In genomic region chr6:37690964-37691735, GRCh38 we compare ENCODE assay signal across 15 cellular contexts. TPM values are rescaled to one million over a fixed set of nuclear protein-coding genes. Genes with fewer than 3 reads are reported as not detected.
DNase-seq lines count a peak whose midpoint lies in the region; ATAC-seq and TF ChIP-seq lines count a peak whose summit lies in the region.
"Had no signal": no experiment of that assay in that cellular context is flagged by ENCODE, and none has a peak within 500 bp of the region (broad histone marks: within the 10 kb centered on the region; RNA-seq: fewer than 3 reads in every experiment).

No MANE protein-coding gene starts in this region.

- ATAC-seq in natural killer cell treated with Interleukin-12 subunit alpha and Interleukin-12 subunit beta and Interleukin-15 and Interleukin-18, amount 100 ng/mL, for 72 hours = no peak
- ATAC-seq in natural killer cell = no peak
- ATAC-seq in omental fat pad (ENCODE audit: low FRiP score) = no peak

- H3K9me3 Mint-ChIP-seq in natural killer cell treated with Interleukin-12 subunit alpha and Interleukin-12 subunit beta and Interleukin-15 and Interleukin-18, amount 100 ng/mL, for 72 hours = no peaks in the 10 kb centered on the region
- no peaks in the 10 kb centered on the region for H3K9me3 Mint-ChIP-seq in natural killer cell
- no peaks in the 10 kb centered on the region for H3K9me3 Mint-ChIP-seq in osteocyte (ENCODE audit: unreplicated experiment)
- H3K9me3 Mint-ChIP-seq: CD8-positive, alpha-beta memory T cell; T-helper 1 cell treated with Interleukin-12 subunit alpha and Interleukin-12 subunit beta and Interleukin-4 antibody, amounts not matched to agents 30 μg/mL and 1 μg/mL, for 36 hours had no signal

- H3K36me3 ChIP-seq in adipocyte (ENCODE audit: control insufficient read depth, insufficient read depth, low read length, severe bottlenecking) = no peaks in the 10 kb centered on the region
- H3K36me3 ChIP-seq: left ventricle myocardium inferior, neutrophil had no signal

- H3K4me3 Mint-ChIP-seq in natural killer cell treated with Interleukin-12 subunit alpha and Interleukin-12 subunit beta and Interleukin-15 and Interleukin-18, amount 100 ng/mL, for 72 hours = no peak overlapping the region
- H3K4me3 Mint-ChIP-seq in natural killer cell = no peak overlapping the region
- H3K4me3 Mint-ChIP-seq in osteocyte (ENCODE audit: unreplicated experiment) = no peak overlapping the region
- H3K4me3 Mint-ChIP-seq: T-helper 1 cell treated with Interleukin-12 subunit alpha and Interleukin-12 subunit beta and Interleukin-4 antibody, amounts not matched to agents 30 μg/mL and 1 μg/mL, for 36 hours had no signal

- DNase-seq in natural killer cell treated with Interleukin-12 subunit alpha and Interleukin-12 subunit beta and Interleukin-15 and Interleukin-18, amount 100 ng/mL, for 72 hours (ENCODE audit: low spot score) = peak; percentile 53
- no peak for DNase-seq in natural killer cell
- no peak for DNase-seq in adipocyte (ENCODE audit: low read depth)
- peak; percentile 2 for DNase-seq in fibroblast of villous mesenchyme (ENCODE audit: low read depth)
- DNase-seq in DMS79 (lab: John Stamatoyannopoulos, UW) = no peak
- no peak for DNase-seq in omental fat pad (ENCODE audit: low spot score)
- no peak for DNase-seq in NCI-H2029 treated with DMSO at 0.1 percent for 48 hours (lab: John Stamatoyannopoulos, UW)
- no peak for DNase-seq in osteocyte (ENCODE audit: extremely low spot score, unreplicated experiment)
- DNase-seq: cortex of kidney had no signal

- H3K4me3 ChIP-seq in adipocyte (ENCODE audit: low read length) (no peak overlapping the region), fibroblast of villous mesenchyme (ENCODE audit: low read depth, low read length) (no peak overlapping the region)
- H3K4me3 ChIP-seq: body of pancreas, left ventricle myocardium inferior, mucosa of descending colon had no signal

- no peaks in the 10 kb centered on the region for H3K9me3 ChIP-seq in adipocyte (ENCODE audit: control insufficient read depth, low read length)
- H3K9me3 ChIP-seq: body of pancreas, left ventricle myocardium inferior, mucosa of descending colon, neutrophil had no signal

- H3K4me1 Mint-ChIP-seq in natural killer cell treated with Interleukin-12 subunit alpha and Interleukin-12 subunit beta and Interleukin-15 and Interleukin-18, amount 100 ng/mL, for 72 hours (ENCODE audit: low read depth in 2 of 2) = peaks cover 10 to 18% of the 10 kb centered on the region in 2 donors
- H3K4me1 Mint-ChIP-seq in natural killer cell = peaks cover 15 to 21% of the 10 kb centered on the region in 2 donors
- peaks cover 13% of the 10 kb centered on the region for H3K4me1 Mint-ChIP-seq in osteocyte (ENCODE audit: unreplicated experiment)

- peak overlapping the region; percentile 27 for H3K9ac ChIP-seq in adipocyte (ENCODE audit: low read length)

- peaks cover 18% of the 10 kb centered on the region for H3K4me1 ChIP-seq in adipocyte (ENCODE audit: control insufficient read depth, insufficient read depth, low read length)

- no peak overlapping the region for H3K27ac Mint-ChIP-seq in natural killer cell treated with Interleukin-12 subunit alpha and Interleukin-12 subunit beta and Interleukin-15 and Interleukin-18, amount 100 ng/mL, for 72 hours
- no peak overlapping the region for H3K27ac Mint-ChIP-seq in natural killer cell
- no peak overlapping the region for H3K27ac Mint-ChIP-seq in osteocyte (ENCODE audit: unreplicated experiment)
- H3K27ac Mint-ChIP-seq: CD8-positive, alpha-beta memory T cell; T-helper 1 cell treated with Interleukin-12 subunit alpha and Interleukin-12 subunit beta and Interleukin-4 antibody, amounts not matched to agents 30 μg/mL and 1 μg/mL, for 36 hours had no signal

- H3K27me3 ChIP-seq in adipocyte (replicated peaks; ENCODE audit: control insufficient read depth, insufficient read depth, low read length) = no peaks in the 10 kb centered on the region

- H3K27me3 Mint-ChIP-seq in natural killer cell treated with Interleukin-12 subunit alpha and Interleukin-12 subunit beta and Interleukin-15 and Interleukin-18, amount 100 ng/mL, for 72 hours = peaks cover 26 to 47% of the 10 kb centered on the region in 2 donors
- peaks cover 10 to 32% of the 10 kb centered on the region in 2 donors for H3K27me3 Mint-ChIP-seq in natural killer cell (ENCODE audit: low read depth in 2 of 2)
- no peaks in the 10 kb centered on the region for H3K27me3 Mint-ChIP-seq in osteocyte (ENCODE audit: unreplicated experiment)

- intact Hi-C loops in natural killer cell (cut with micrococcal nuclease) = loop anchor here (2.0 kb wide), 1 partner anchor 124 kb away; no protein-coding TSS in a partner anchor

- no peaks in the 10 kb centered on the region for H3K36me3 Mint-ChIP-seq in natural killer cell treated with Interleukin-12 subunit alpha and Interleukin-12 subunit beta and Interleukin-15 and Interleukin-18, amount 100 ng/mL, for 72 hours
- H3K36me3 Mint-ChIP-seq in natural killer cell (no peaks in the 10 kb centered on the region), osteocyte (ENCODE audit: unreplicated experiment) (peaks cover 3% of the 10 kb centered on the region)

- TF ChIP-seq CTCF in natural killer cell (IDR thresholded peaks at IDR 0.05) = no peak
- TF ChIP-seq CTCF in fibroblast of villous mesenchyme (IDR thresholded peaks at IDR 0.05; ENCODE audit: insufficient read depth, low read depth, low read length) = no peak
- no peak for TF ChIP-seq CTCF in omental fat pad (IDR thresholded peaks at IDR 0.05)
- no peak for TF ChIP-seq CTCF in osteocyte (IDR thresholded peaks at IDR 0.05)

RNA-seq across cellular contexts. Expression of gene MDGA1, which starts 6.5 kb away (rescaled TPM):
- total RNA-seq in natural killer cell treated with Interleukin-12 subunit alpha and Interleukin-12 subunit beta and Interleukin-15 and Interleukin-18, amount 100 ng/mL, for 72 hours = 1 to 10 TPM in 1 of 2 donors, under 1 TPM in 1; 0.56 to 5.2 TPM
- 10 to 100 TPM in 2 of 3 donors, under 1 TPM in 1; 0.53 to 24.2 (median 16.7) TPM for total RNA-seq in natural killer cell
- total RNA-seq in fibroblast of villous mesenchyme = 5.2 and 5.8 TPM in 2 replicates
- total RNA-seq in omental fat pad = 1 to 10 TPM; 2.2 to 9.5 (median 5.4) TPM
- total RNA-seq in osteocyte = 25.6 and 27.1 TPM in 2 replicates

Comparison
In these comparisons a context has a peak if more than half of its experiments do, and no peak if none do; other contexts are left out.
1. DNase-seq: peak in natural killer cell treated with Interleukin-12 subunit alpha and Interleukin-12 subunit beta and Interleukin-15 and Interleukin-18, amount 100 ng/mL, for 72 hours (single experiment) and fibroblast of villous mesenchyme (single experiment); none in natural killer cell (single experiment), adipocyte (single experiment), DMS79 (single experiment), omental fat pad (single experiment), NCI-H2029 treated with DMSO at 0.1 percent for 48 hours (single experiment) and osteocyte (single experiment).